Comparison of ENCODE assay signal across 15 cellular contexts in genomic region chr3:50160561-50160983, GRCh38. TPM values are rescaled to one million over a fixed set of nuclear protein-coding genes. Genes with fewer than 3 reads are reported as not detected.
DNase-seq lines count a peak whose midpoint lies in the region; ATAC-seq and TF ChIP-seq lines count a peak whose summit lies in the region.
"Had no signal": no experiment of that assay in that cellular context is flagged by ENCODE, and none has a peak within 500 bp of the region (broad histone marks: within the 10 kb centered on the region; RNA-seq: fewer than 3 reads in every experiment).

No MANE protein-coding gene starts in this region.

- intact Hi-C loops in cardiac septum (cut with DNase I) (no loop called here), heart right ventricle (cut with DNase I) (no loop called here), uterus (cut with DNase I; ENCODE audit: low total_unique reads) (no loop called here)

- H3F3A ChIP-seq in neural progenitor cell (ENCODE audit: low read depth) = no peaks in the 10 kb centered on the region

- no peak overlapping the region for H3K4me3 ChIP-seq in cardiac muscle cell
- peak overlapping the region in 4 of 10 donors; percentile 8 to 29 (median 26) for H3K4me3 ChIP-seq in heart right ventricle
- H3K4me3 ChIP-seq in neural progenitor cell = no peak overlapping the region
- H3K4me3 ChIP-seq in uterus = no peak overlapping the region
- H3K4me3 ChIP-seq: SK-N-MC had no signal

- H3K9me3 Mint-ChIP-seq in neural progenitor cell = peaks cover 4% of the 10 kb centered on the region

- no peaks in the 10 kb centered on the region for H3K9me3 ChIP-seq in cardiac muscle cell (ENCODE audit: low read depth)
- H3K9me3 ChIP-seq in heart right ventricle = no peaks in the 10 kb centered on the region
- H3K9me3 ChIP-seq in neural progenitor cell (ENCODE audit: low read depth) = no peaks in the 10 kb centered on the region
- H3K9me3 ChIP-seq in uterus = no peaks in the 10 kb centered on the region

- H3K27ac ChIP-seq in cardiac muscle cell (no peak overlapping the region), heart right ventricle (peak overlapping the region; percentile 60 to 91 (median 84)), neural progenitor cell (no peak overlapping the region), uterus (peak overlapping the region; percentile 81 to 84)
- H3K27ac ChIP-seq: SK-N-MC had no signal

- H3K27me3 Mint-ChIP-seq in neural progenitor cell (ENCODE audit: insufficient read depth, low read depth) = peaks cover 18% of the 10 kb centered on the region

- ATAC-seq in heart right ventricle (peak; percentile 49 to 78 (median 64)), HG03442 (IDR thresholded peaks at IDR 0.05; ENCODE audit: unreplicated experiment) (no peak), GM21423 (IDR thresholded peaks at IDR 0.05; ENCODE audit: unreplicated experiment) (no peak)

- WGBS in heart right ventricle, 2 donors = 43 to 45% methylated on average over 7 of the region's 7 CpGs

- H3K4me3 Mint-ChIP-seq in neural progenitor cell = no peak overlapping the region

- H3K4me1 ChIP-seq in cardiac muscle cell (ENCODE audit: low read depth) (peaks cover 34% of the 10 kb centered on the region), heart right ventricle (peaks cover 32 to 95% (median 64%) of the 10 kb centered on the region in 9 donors), neural progenitor cell (peaks cover 47% of the 10 kb centered on the region), uterus (peaks cover 9 to 50% of the 10 kb centered on the region in 2 donors)

- peaks cover 58% of the 10 kb centered on the region for H3K4me1 Mint-ChIP-seq in neural progenitor cell

- H2AFZ ChIP-seq in neural progenitor cell (replicated peaks) = no peak overlapping the region

- H3K27me3 ChIP-seq in cardiac muscle cell (no peaks in the 10 kb centered on the region), heart right ventricle (peaks cover 0 to 26% (median 0%) of the 10 kb centered on the region in 7 donors), neural progenitor cell (peaks cover 12% of the 10 kb centered on the region), uterus (no peaks in the 10 kb centered on the region)

- DNase-seq in cardiac muscle cell (ENCODE audit: low read depth in 1 of 2, low spot score in 1 of 2) = peak; percentile 36 to 43
- DNase-seq in cardiac septum (ENCODE audit: low spot score) = no peak
- peak; percentile 54 to 68 for DNase-seq in heart right ventricle
- peak; percentile 54 for DNase-seq in neural progenitor cell (ENCODE audit: low spot score)
- DNase-seq in uterus = peak; percentile 50 to 64
- DNase-seq in GM19240 (ENCODE audit: insufficient read length, low spot score) = no peak
- DNase-seq: activated CD4-positive, alpha-beta T cell treated with anti-CD3 and anti-CD28 coated beads, Interleukin-2, amount 50 U/mL, for 48 hours; GDM1; NCI-H1436 had no signal

- H3K4me2 ChIP-seq in neural progenitor cell = peak overlapping the region; percentile 22

- no peak for TF ChIP-seq POLR2A in uterus (IDR thresholded peaks at IDR 0.05)

- H3K27ac Mint-ChIP-seq in neural progenitor cell = no peak overlapping the region

- H3K36me3 ChIP-seq in cardiac muscle cell (no peaks in the 10 kb centered on the region), heart right ventricle (no peaks in the 10 kb centered on the region), neural progenitor cell (no peaks in the 10 kb centered on the region), uterus (no peaks in the 10 kb centered on the region)

- TF ChIP-seq CTCF in cardiac muscle cell (IDR thresholded peaks at IDR 0.05; ENCODE audit: low read depth, low read length) (no peak), heart right ventricle (IDR thresholded peaks at IDR 0.05) (no peak), neural progenitor cell (IDR thresholded peaks at IDR 0.05) (no peak), uterus (IDR thresholded peaks at IDR 0.05) (no peak)

- no peak overlapping the region for H3K9ac ChIP-seq in neural progenitor cell

- H3K79me2 ChIP-seq in neural progenitor cell (ENCODE audit: low read depth) = peaks cover 34% of the 10 kb centered on the region

- peaks cover 97% of the 10 kb centered on the region for H4K20me1 ChIP-seq in neural progenitor cell (ENCODE audit: low read depth)

- H3K36me3 Mint-ChIP-seq in neural progenitor cell = peaks cover 2% of the 10 kb centered on the region

RNA-seq across cellular contexts. Expression of gene SEMA3F, which starts 5.4 kb away (rescaled TPM):
- total RNA-seq in cardiac muscle cell (21.0 and 27.6 TPM in 2 replicates), cardiac septum (10.0 TPM), heart right ventricle (10 to 100 TPM in 5 of 10 donors, 1 to 10 TPM in 5; 5.1 to 37.2 (median 10.2) TPM), neural progenitor cell (ENCODE audit: low replicate concordance) (14.5 and 42.5 TPM in 2 replicates), uterus (10 to 100 TPM; 10.5 to 33.1 (median 12.9) TPM)
- polyA plus RNA-seq in cardiac muscle cell (20.0 and 21.8 TPM in 2 replicates), heart right ventricle (10 to 100 TPM; 15.1 to 21.3 TPM)

RNA-seq across cellular contexts. Expression of gene GNAT1, which starts 30.8 kb away (rescaled TPM):
- not detected in 2 replicates for total RNA-seq in cardiac muscle cell
- not detected in 2 replicates for polyA plus RNA-seq in cardiac muscle cell
- not detected for total RNA-seq in cardiac septum
- not detected for total RNA-seq in heart right ventricle
- not detected for polyA plus RNA-seq in heart right ventricle
- total RNA-seq in neural progenitor cell (ENCODE audit: low replicate concordance) = 0.03 TPM in 1 of 2 replicates, not detected in the other
- not detected for total RNA-seq in uterus
- total RNA-seq: A673, NCI-H460, subcutaneous adipose tissue had no signal

RNA-seq across cellular contexts. Expression of gene SLC38A3, which starts 44.5 kb away (rescaled TPM):
- total RNA-seq in cardiac muscle cell (9.5 and 14.7 TPM in 2 replicates), cardiac septum (6.6 TPM), heart right ventricle (10 to 100 TPM in 7 of 10 donors, 1 to 10 TPM in 3; 6.2 to 16.4 (median 11.2) TPM), neural progenitor cell (ENCODE audit: low replicate concordance) (0.17 and 0.77 TPM in 2 replicates), uterus (1 to 10 TPM in 1 of 4 donors, under 1 TPM in 1, not detected in 2; 0.69 to 4.1 TPM)
- polyA plus RNA-seq in cardiac muscle cell (13.4 and 18.5 TPM in 2 replicates), heart right ventricle (10 to 100 TPM in 1 of 2 donors, 1 to 10 TPM in 1; 1.4 to 11.8 TPM)
- total RNA-seq: A673, subcutaneous adipose tissue had no signal

Comparison
In these comparisons a context has a peak if more than half of its experiments do, and no peak if none do; other contexts are left out.
1. DNase-seq: peak in cardiac muscle cell (2 of 2), heart right ventricle (2 of 2), neural progenitor cell (single experiment) and uterus (2 of 2); none in cardiac septum (single experiment) and GM19240 (single experiment).
2. H3K27ac ChIP-seq: peak in heart right ventricle (10 of 10) and uterus (2 of 2); none in cardiac muscle cell (single experiment) and neural progenitor cell (single experiment).
3. ATAC-seq: peak in heart right ventricle (8 of 8); none in HG03442 (single experiment) and GM21423 (single experiment).